2 cellular contexts compared by ENCODE assay signal in the genomic region with DNA sequence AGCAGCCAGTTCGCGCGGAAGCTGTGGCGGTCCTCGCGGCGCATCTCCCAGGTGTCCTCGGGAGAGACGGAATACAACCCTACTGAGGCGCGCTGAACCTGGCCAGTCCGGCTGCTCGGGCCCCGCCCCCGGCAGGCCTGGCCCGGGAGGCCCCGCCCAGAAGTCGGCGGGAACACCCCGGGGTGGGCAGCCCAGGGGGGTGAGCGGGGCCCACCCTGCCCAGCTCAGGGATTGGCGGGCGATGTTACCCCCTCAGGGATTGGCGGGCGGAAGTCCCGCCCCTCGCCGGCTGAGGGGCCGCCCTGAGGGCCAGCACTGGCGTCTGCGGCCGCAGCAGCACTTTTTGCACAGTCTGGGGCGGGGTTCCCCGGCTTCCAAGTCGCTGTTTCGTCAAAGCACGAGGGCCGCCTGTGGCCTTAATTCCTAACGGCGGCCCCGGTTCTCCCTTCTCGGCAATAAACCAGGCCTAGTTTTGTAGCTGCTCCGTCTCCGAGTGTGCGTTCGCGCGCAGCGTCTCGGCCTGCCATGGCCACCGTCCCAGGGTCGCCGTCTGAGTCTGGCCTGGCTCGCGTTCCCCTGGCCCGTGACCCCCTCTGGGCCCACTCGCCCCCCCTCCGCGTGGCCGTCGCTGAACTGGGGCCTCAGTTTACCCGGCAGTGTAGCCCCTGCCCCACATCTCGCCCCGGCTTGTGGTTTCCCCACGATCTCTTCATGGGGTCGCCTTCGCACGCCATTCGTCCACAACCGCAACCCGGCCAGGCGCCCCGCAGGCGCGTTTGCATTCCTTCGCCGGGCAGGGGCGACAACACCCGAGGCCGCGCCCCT.
A peak's percentile ranks its signal among the peaks of the same experiment; 100 is the strongest.
TF ChIP-seq lines count a peak whose summit lies in the region.

No MANE protein-coding gene starts in this region.

TF ChIP-seq in liver, 16 proteins besides CTCF, POLR2A, EP300 and RAD21:
- TF ChIP-seq HNF4G (IDR thresholded peaks at IDR 0.05) (no peak), HNF4A (conservative IDR thresholded peaks at IDR 0.05) (no peak), FOXA2 (IDR thresholded peaks at IDR 0.05) (no peak), EGR1 (IDR thresholded peaks at IDR 0.05; ENCODE audit: low read depth in 2 of 2) (no peak), TAF1 (conservative IDR thresholded peaks at IDR 0.05) (no peak), SP1 (IDR thresholded peaks at IDR 0.05) (peak; percentile 78), GABPA (IDR thresholded peaks at IDR 0.05 in 1 of 2, conservative IDR thresholded peaks at IDR 0.05 in 1 of 2) (peak in 1 of 2 donors; percentile 77), RXRA (IDR thresholded peaks at IDR 0.05) (no peak), FOXA1 (IDR thresholded peaks at IDR 0.05) (no peak), YY1 (IDR thresholded peaks at IDR 0.05) (no peak), JUND (IDR thresholded peaks at IDR 0.05) (no peak), NR2F2 (IDR thresholded peaks at IDR 0.05) (no peak)
- TF ChIP-seq, protein P1, sequence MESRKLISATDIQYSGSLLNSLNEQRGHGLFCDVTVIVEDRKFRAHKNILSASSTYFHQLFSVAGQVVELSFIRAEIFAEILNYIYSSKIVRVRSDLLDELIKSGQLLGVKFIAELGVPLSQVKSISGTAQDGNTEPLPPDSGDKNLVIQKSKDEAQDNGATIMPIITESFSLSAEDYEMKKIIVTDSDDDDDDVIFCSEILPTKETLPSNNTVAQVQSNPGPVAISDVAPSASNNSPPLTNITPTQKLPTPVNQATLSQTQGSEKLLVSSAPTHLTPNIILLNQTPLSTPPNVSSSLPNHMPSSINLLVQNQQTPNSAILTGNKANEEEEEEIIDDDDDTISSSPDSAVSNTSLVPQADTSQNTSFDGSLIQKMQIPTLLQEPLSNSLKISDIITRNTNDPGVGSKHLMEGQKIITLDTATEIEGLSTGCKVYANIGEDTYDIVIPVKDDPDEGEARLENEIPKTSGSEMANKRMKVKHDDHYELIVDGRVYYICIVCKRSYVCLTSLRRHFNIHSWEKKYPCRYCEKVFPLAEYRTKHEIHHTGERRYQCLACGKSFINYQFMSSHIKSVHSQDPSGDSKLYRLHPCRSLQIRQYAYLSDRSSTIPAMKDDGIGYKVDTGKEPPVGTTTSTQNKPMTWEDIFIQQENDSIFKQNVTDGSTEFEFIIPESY (IDR thresholded peaks at IDR 0.05), result no peak
- TF ChIP-seq, protein P2, sequence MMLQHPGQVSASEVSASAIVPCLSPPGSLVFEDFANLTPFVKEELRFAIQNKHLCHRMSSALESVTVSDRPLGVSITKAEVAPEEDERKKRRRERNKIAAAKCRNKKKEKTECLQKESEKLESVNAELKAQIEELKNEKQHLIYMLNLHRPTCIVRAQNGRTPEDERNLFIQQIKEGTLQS (IDR thresholded peaks at IDR 0.05), result no peak
- TF ChIP-seq, protein P3, sequence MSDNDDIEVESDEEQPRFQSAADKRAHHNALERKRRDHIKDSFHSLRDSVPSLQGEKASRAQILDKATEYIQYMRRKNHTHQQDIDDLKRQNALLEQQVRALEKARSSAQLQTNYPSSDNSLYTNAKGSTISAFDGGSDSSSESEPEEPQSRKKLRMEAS (IDR thresholded peaks at IDR 0.05), result no peak
- TF ChIP-seq, protein P4, sequence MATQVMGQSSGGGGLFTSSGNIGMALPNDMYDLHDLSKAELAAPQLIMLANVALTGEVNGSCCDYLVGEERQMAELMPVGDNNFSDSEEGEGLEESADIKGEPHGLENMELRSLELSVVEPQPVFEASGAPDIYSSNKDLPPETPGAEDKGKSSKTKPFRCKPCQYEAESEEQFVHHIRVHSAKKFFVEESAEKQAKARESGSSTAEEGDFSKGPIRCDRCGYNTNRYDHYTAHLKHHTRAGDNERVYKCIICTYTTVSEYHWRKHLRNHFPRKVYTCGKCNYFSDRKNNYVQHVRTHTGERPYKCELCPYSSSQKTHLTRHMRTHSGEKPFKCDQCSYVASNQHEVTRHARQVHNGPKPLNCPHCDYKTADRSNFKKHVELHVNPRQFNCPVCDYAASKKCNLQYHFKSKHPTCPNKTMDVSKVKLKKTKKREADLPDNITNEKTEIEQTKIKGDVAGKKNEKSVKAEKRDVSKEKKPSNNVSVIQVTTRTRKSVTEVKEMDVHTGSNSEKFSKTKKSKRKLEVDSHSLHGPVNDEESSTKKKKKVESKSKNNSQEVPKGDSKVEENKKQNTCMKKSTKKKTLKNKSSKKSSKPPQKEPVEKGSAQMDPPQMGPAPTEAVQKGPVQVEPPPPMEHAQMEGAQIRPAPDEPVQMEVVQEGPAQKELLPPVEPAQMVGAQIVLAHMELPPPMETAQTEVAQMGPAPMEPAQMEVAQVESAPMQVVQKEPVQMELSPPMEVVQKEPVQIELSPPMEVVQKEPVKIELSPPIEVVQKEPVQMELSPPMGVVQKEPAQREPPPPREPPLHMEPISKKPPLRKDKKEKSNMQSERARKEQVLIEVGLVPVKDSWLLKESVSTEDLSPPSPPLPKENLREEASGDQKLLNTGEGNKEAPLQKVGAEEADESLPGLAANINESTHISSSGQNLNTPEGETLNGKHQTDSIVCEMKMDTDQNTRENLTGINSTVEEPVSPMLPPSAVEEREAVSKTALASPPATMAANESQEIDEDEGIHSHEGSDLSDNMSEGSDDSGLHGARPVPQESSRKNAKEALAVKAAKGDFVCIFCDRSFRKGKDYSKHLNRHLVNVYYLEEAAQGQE (IDR thresholded peaks at IDR 0.05), result peak; percentile 35

TF ChIP-seq in HepG2, 621 proteins besides CTCF, POLR2A, EP300 and RAD21:
- no peak for TF ChIP-seq MTF1 (CRISPR knock-in tag; IDR thresholded peaks at IDR 0.05)
- no peak for TF ChIP-seq NONO (IDR thresholded peaks at IDR 0.05)
- TF ChIP-seq NONO (CRISPR knock-in tag; conservative IDR thresholded peaks at IDR 0.05), result no peak
- TF ChIP-seq, protein P5, sequence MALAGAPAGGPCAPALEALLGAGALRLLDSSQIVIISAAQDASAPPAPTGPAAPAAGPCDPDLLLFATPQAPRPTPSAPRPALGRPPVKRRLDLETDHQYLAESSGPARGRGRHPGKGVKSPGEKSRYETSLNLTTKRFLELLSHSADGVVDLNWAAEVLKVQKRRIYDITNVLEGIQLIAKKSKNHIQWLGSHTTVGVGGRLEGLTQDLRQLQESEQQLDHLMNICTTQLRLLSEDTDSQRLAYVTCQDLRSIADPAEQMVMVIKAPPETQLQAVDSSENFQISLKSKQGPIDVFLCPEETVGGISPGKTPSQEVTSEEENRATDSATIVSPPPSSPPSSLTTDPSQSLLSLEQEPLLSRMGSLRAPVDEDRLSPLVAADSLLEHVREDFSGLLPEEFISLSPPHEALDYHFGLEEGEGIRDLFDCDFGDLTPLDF (CRISPR knock-in tag; IDR thresholded peaks at IDR 0.05), result no peak
- TF ChIP-seq, protein P6, sequence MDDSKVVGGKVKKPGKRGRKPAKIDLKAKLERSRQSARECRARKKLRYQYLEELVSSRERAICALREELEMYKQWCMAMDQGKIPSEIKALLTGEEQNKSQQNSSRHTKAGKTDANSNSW (CRISPR knock-in tag; IDR thresholded peaks at IDR 0.05; ENCODE audit: borderline replicate concordance), result no peak
- TF ChIP-seq, protein P7, sequence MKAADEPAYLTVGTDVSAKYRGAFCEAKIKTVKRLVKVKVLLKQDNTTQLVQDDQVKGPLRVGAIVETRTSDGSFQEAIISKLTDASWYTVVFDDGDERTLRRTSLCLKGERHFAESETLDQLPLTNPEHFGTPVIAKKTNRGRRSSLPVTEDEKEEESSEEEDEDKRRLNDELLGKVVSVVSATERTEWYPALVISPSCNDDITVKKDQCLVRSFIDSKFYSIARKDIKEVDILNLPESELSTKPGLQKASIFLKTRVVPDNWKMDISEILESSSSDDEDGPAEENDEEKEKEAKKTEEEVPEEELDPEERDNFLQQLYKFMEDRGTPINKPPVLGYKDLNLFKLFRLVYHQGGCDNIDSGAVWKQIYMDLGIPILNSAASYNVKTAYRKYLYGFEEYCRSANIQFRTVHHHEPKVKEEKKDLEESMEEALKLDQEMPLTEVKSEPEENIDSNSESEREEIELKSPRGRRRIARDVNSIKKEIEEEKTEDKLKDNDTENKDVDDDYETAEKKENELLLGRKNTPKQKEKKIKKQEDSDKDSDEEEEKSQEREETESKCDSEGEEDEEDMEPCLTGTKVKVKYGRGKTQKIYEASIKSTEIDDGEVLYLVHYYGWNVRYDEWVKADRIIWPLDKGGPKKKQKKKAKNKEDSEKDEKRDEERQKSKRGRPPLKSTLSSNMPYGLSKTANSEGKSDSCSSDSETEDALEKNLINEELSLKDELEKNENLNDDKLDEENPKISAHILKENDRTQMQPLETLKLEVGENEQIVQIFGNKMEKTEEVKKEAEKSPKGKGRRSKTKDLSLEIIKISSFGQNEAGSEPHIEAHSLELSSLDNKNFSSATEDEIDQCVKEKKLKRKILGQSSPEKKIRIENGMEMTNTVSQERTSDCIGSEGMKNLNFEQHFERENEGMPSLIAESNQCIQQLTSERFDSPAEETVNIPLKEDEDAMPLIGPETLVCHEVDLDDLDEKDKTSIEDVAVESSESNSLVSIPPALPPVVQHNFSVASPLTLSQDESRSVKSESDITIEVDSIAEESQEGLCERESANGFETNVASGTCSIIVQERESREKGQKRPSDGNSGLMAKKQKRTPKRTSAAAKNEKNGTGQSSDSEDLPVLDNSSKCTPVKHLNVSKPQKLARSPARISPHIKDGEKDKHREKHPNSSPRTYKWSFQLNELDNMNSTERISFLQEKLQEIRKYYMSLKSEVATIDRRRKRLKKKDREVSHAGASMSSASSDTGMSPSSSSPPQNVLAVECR (CRISPR knock-in tag; IDR thresholded peaks at IDR 0.05; ENCODE audit: borderline replicate concordance), result no peak
- TF ChIP-seq ZNF619 (CRISPR knock-in tag; IDR thresholded peaks at IDR 0.05), result no peak
- no peak for TF ChIP-seq ZEB1 (IDR thresholded peaks at IDR 0.05; ENCODE audit: insufficient replicate concordance, low read depth)
- TF ChIP-seq NFRKB (IDR thresholded peaks at IDR 0.05), result no peak
- no peak for TF ChIP-seq AGO1 (IDR thresholded peaks at IDR 0.05; ENCODE audit: low read depth, low read length, poor library complexity, severe bottlenecking)
- no peak for TF ChIP-seq PTBP1 (IDR thresholded peaks at IDR 0.05; ENCODE audit: low read depth, low read length, poor library complexity, severe bottlenecking)
- TF ChIP-seq, protein P8, sequence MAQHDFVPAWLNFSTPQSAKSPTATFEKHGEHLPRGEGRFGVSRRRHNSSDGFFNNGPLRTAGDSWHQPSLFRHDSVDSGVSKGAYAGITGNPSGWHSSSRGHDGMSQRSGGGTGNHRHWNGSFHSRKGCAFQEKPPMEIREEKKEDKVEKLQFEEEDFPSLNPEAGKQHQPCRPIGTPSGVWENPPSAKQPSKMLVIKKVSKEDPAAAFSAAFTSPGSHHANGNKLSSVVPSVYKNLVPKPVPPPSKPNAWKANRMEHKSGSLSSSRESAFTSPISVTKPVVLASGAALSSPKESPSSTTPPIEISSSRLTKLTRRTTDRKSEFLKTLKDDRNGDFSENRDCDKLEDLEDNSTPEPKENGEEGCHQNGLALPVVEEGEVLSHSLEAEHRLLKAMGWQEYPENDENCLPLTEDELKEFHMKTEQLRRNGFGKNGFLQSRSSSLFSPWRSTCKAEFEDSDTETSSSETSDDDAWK (CRISPR knock-in tag; IDR thresholded peaks at IDR 0.05), result no peak
- TF ChIP-seq ZNF775 (CRISPR knock-in tag; IDR thresholded peaks at IDR 0.05; ENCODE audit: borderline replicate concordance), result no peak
- no peak for TF ChIP-seq ELF1 (CRISPR knock-in tag; IDR thresholded peaks at IDR 0.05)
- TF ChIP-seq ZIK1 (CRISPR knock-in tag; IDR thresholded peaks at IDR 0.05; ENCODE audit: borderline replicate concordance, low read depth), result no peak
- no peak for TF ChIP-seq SMAD1 (CRISPR knock-in tag; IDR thresholded peaks at IDR 0.05; ENCODE audit: borderline replicate concordance, low read depth)
